8 cellular contexts compared by ENCODE assay signal in genomic region chrX:74422576-74423288, GRCh38. TPM values are rescaled to one million over a fixed set of nuclear protein-coding genes. Genes with fewer than 3 reads are reported as not detected.
DNase-seq lines count a peak whose midpoint lies in the region; ATAC-seq, FAIRE-seq and TF ChIP-seq lines count a peak whose summit lies in the region.

No MANE protein-coding gene starts in this region.

- H3K4me3 Mint-ChIP-seq in GM23338 (peak overlapping the region; percentile 84), nephron (peak overlapping the region; percentile 92 to 94 (median 93))
- H3K4me3 Mint-ChIP-seq in activated T-helper 1 cell treated with anti-CD3 and anti-CD28 coated beads, Interleukin-12 subunit alpha, Interleukin-12 subunit beta, Interleukin-2, Interleukin-4 antibody, amounts not matched to agents 30 ng/mL and 10 ng/mL and 1 ng/mL, durations not matched to agents 14 hours and 24 hours and 36 hours = peak overlapping the region; percentile 22

- peak overlapping the region; percentile 86 for H3K4me2 ChIP-seq in GM23338

- H3K9me3 Mint-ChIP-seq in GM23338 = no peaks in the 10 kb centered on the region
- H3K9me3 Mint-ChIP-seq in activated T-helper 1 cell treated with anti-CD3 and anti-CD28 coated beads, Interleukin-12 subunit alpha, Interleukin-12 subunit beta, Interleukin-2, Interleukin-4 antibody, amounts not matched to agents 30 ng/mL and 10 ng/mL and 1 ng/mL, durations not matched to agents 14 hours and 24 hours and 36 hours = no peaks in the 10 kb centered on the region
- no peaks in the 10 kb centered on the region for H3K9me3 Mint-ChIP-seq in nephron

- no peaks in the 10 kb centered on the region for H3K9me3 ChIP-seq in gastroesophageal sphincter
- H3K9me3 ChIP-seq in aorta (ENCODE audit: control insufficient read depth, low read length) = no peaks in the 10 kb centered on the region

- H3F3A ChIP-seq in GM23338 (replicated peaks; ENCODE audit: low read depth) = no peaks in the 10 kb centered on the region

- H3K27ac ChIP-seq in GM23338 (ENCODE audit: low read depth) = no peak overlapping the region
- peak overlapping the region; percentile 0 to 92 (median 92) for H3K27ac ChIP-seq in gastroesophageal sphincter
- H3K27ac ChIP-seq in aorta (ENCODE audit: low read depth in 1 of 2, low read length in 2 of 2) = peak overlapping the region in 1 of 2 donors; percentile 60

- peak; percentile 24 to 39 for TF ChIP-seq POLR2A in gastroesophageal sphincter (IDR thresholded peaks at IDR 0.05)

- H3K4me1 ChIP-seq in GM23338 (ENCODE audit: insufficient read depth) = 0 out of 2 replicates have a peak, but pooled peaks cover 3% of the 10 kb centered on the region
- H3K4me1 ChIP-seq in gastroesophageal sphincter = peaks cover 0 to 25% (median 3%) of the 10 kb centered on the region in 3 donors
- H3K4me1 ChIP-seq in aorta (ENCODE audit: control insufficient read depth in 1 of 2, insufficient read depth in 2 of 2, low read length in 2 of 2) = no peaks in the 10 kb centered on the region

- no peak for FAIRE-seq in RCC 7860 (lab: Jason Lieb, UNC)

- no peaks in the 10 kb centered on the region for H3K9me2 ChIP-seq in GM23338 (ENCODE audit: insufficient read depth)

- 44% methylated on average over 5 of the region's 44 CpGs; no CpG with 5 or more reads in 1 of the 2 donors for WGBS in gastroesophageal sphincter (ENCODE audit: low coverage in 1 of 2), 2 donors
- WGBS in aorta, 2 donors = 4 to 30% methylated on average over 39 to 44 of the region's 44 CpGs

- peaks cover 10% of the 10 kb centered on the region; the same call in 2 of the 3 replicates for H3K4me1 Mint-ChIP-seq in GM23338
- peaks cover 4% of the 10 kb centered on the region for H3K4me1 Mint-ChIP-seq in activated T-helper 1 cell treated with anti-CD3 and anti-CD28 coated beads, Interleukin-12 subunit alpha, Interleukin-12 subunit beta, Interleukin-2, Interleukin-4 antibody, amounts not matched to agents 30 ng/mL and 10 ng/mL and 1 ng/mL, durations not matched to agents 14 hours and 24 hours and 36 hours (ENCODE audit: low read depth)
- H3K4me1 Mint-ChIP-seq in nephron = peaks cover 42% of the 10 kb centered on the region

- no peaks in the 10 kb centered on the region for H3K79me2 ChIP-seq in GM23338 (replicated peaks; ENCODE audit: insufficient read depth)

- DNase-seq in 8988T (peak; percentile 27), GM23338 (ENCODE audit: low spot score) (peak; percentile 65), aorta (peak; percentile 79 to 88), RCC 7860 (ENCODE audit: low spot score) (no peak)
- no peak for DNase-seq in activated T-helper 1 cell treated with anti-CD3 and anti-CD28 coated beads, Interleukin-12 subunit alpha, Interleukin-12 subunit beta, Interleukin-2, Interleukin-4 antibody, amounts not matched to agents 30 ng/mL and 10 ng/mL and 1 ng/mL, durations not matched to agents 14 hours and 24 hours and 36 hours (ENCODE audit: low spot score)

- no peaks in the 10 kb centered on the region for H4K20me1 ChIP-seq in GM23338 (replicated peaks; ENCODE audit: insufficient read depth)

- intact Hi-C loops in activated T-helper 1 cell treated with anti-CD3 and anti-CD28 coated beads, Interleukin-12 subunit alpha, Interleukin-12 subunit beta, Interleukin-2, Interleukin-4 antibody, amounts not matched to agents 30 ng/mL and 10 ng/mL and 1 ng/mL, durations not matched to agents 14 hours and 24 hours and 36 hours (cut with micrococcal nuclease) = no loop called here
- intact Hi-C loops in aorta (cut with DNase I) = loop anchor here in 1 of 2 donors (5.0 to 10.0 kb wide), 2 partner anchors 115 to 128 kb away; no protein-coding TSS in a partner anchor

- H3K36me3 ChIP-seq in GM23338 (ENCODE audit: insufficient read depth) (no peaks in the 10 kb centered on the region), gastroesophageal sphincter (no peaks in the 10 kb centered on the region), aorta (ENCODE audit: control insufficient read depth in 1 of 2, insufficient read depth in 2 of 2, low read length in 1 of 2) (no peaks in the 10 kb centered on the region)

- H3K36me3 Mint-ChIP-seq in GM23338 (ENCODE audit: low read depth) (no peaks in the 10 kb centered on the region), nephron (ENCODE audit: low read depth) (no peaks in the 10 kb centered on the region)
- no peaks in the 10 kb centered on the region for H3K36me3 Mint-ChIP-seq in activated T-helper 1 cell treated with anti-CD3 and anti-CD28 coated beads, Interleukin-12 subunit alpha, Interleukin-12 subunit beta, Interleukin-2, Interleukin-4 antibody, amounts not matched to agents 30 ng/mL and 10 ng/mL and 1 ng/mL, durations not matched to agents 14 hours and 24 hours and 36 hours (ENCODE audit: low read depth)

- TF ChIP-seq CTCF in GM23338 (conservative IDR thresholded peaks at IDR 0.05; ENCODE audit: low read depth in 2 of 2) (peak; percentile 34 to 49), gastroesophageal sphincter (IDR thresholded peaks at IDR 0.05) (peak in 1 of 4 experiments; percentile 20), nephron (IDR thresholded peaks at IDR 0.05; ENCODE audit: unreplicated experiment in 3 of 3) (no peak)

- H3K27me3 ChIP-seq in GM23338 (ENCODE audit: insufficient read depth) (peaks cover 7% of the 10 kb centered on the region; the same call in 1 of the 2 replicates), gastroesophageal sphincter (no peaks in the 10 kb centered on the region), aorta (ENCODE audit: control insufficient read depth in 1 of 2, insufficient read depth in 2 of 2, low read length in 1 of 2) (no peaks in the 10 kb centered on the region)

- H2AFZ ChIP-seq in GM23338 = peak overlapping the region; percentile 81; the same call in 1 of the 2 replicates

- no peak for TF ChIP-seq EP300 in gastroesophageal sphincter (IDR thresholded peaks at IDR 0.05)

- peak overlapping the region; percentile 67 for H3K4me3 ChIP-seq in GM23338
- H3K4me3 ChIP-seq in gastroesophageal sphincter = peak overlapping the region; percentile 62 to 80
- H3K4me3 ChIP-seq in aorta (ENCODE audit: low read length in 2 of 2) = peak overlapping the region; percentile 8 to 31

- ATAC-seq in GM23338 (peak; percentile 63), gastroesophageal sphincter (peak; percentile 54), aorta (ENCODE audit: low FRiP score) (peak; percentile 69), GM21528 (IDR thresholded peaks at IDR 0.05; ENCODE audit: low FRiP score, unreplicated experiment) (no peak)

- no peak overlapping the region for H3K27ac Mint-ChIP-seq in GM23338
- H3K27ac Mint-ChIP-seq in activated T-helper 1 cell treated with anti-CD3 and anti-CD28 coated beads, Interleukin-12 subunit alpha, Interleukin-12 subunit beta, Interleukin-2, Interleukin-4 antibody, amounts not matched to agents 30 ng/mL and 10 ng/mL and 1 ng/mL, durations not matched to agents 14 hours and 24 hours and 36 hours = no peak overlapping the region
- peak overlapping the region; percentile 86 to 96 (median 94) for H3K27ac Mint-ChIP-seq in nephron

- H3K27me3 Mint-ChIP-seq in GM23338 (ENCODE audit: insufficient read depth, low read depth, poor library complexity) = peaks cover 11% of the 10 kb centered on the region
- peaks cover 23% of the 10 kb centered on the region for H3K27me3 Mint-ChIP-seq in activated T-helper 1 cell treated with anti-CD3 and anti-CD28 coated beads, Interleukin-12 subunit alpha, Interleukin-12 subunit beta, Interleukin-2, Interleukin-4 antibody, amounts not matched to agents 30 ng/mL and 10 ng/mL and 1 ng/mL, durations not matched to agents 14 hours and 24 hours and 36 hours (ENCODE audit: insufficient read depth)
- H3K27me3 Mint-ChIP-seq in nephron (ENCODE audit: low read depth) = no peaks in the 10 kb centered on the region

TF ChIP-seq in GM23338, 12 proteins besides CTCF, POLR2A, EP300 and RAD21 (continues in another document):
- TF ChIP-seq ZNF114 (CRISPR knock-in tag; IDR thresholded peaks at IDR 0.05) (no peak), POLR2AphosphoS5 (IDR thresholded peaks at IDR 0.05; ENCODE audit: low read depth) (no peak)

RNA-seq across cellular contexts. Expression of gene SLC16A2, which starts 1.4 kb away (rescaled TPM):
- total RNA-seq in GM23338 (2014; rRNA removed; shearing (Covaris generic)) = 22.0 and 27.9 TPM in 2 replicates
- polyA plus RNA-seq in GM23338 (2016; fragmentation: Nextera tagmentation; extraction: Ambion mirVana) (11.1 and 12.3 TPM in 2 replicates), aorta (10 to 100 TPM in 1 of 2 donors, 1 to 10 TPM in 1; 1.6 to 11.1 TPM)
- 0.08 and 0.20 TPM in 2 replicates for total RNA-seq in activated T-helper 1 cell treated with anti-CD3 and anti-CD28 coated beads, Interleukin-12 subunit alpha, Interleukin-12 subunit beta, Interleukin-2, Interleukin-4 antibody, amounts not matched to agents 30 ng/mL and 10 ng/mL and 1 ng/mL, durations not matched to agents 14 hours and 24 hours and 36 hours
- total RNA-seq in gastroesophageal sphincter (10 to 100 TPM in 1 of 4 donors, 1 to 10 TPM in 3; 6.4 to 12.1 (median 9.4) TPM), aorta (10 to 100 TPM in 1 of 2 donors, 1 to 10 TPM in 1; 9.2 to 30.6 TPM)

Comparison
In these comparisons a context has a peak if more than half of its experiments do, and no peak if none do; other contexts are left out.
1. DNase-seq: peak in 8988T (single experiment), GM23338 (single experiment) and aorta (2 of 2); none in activated T-helper 1 cell treated with anti-CD3 and anti-CD28 coated beads, Interleukin-12 subunit alpha, Interleukin-12 subunit beta, Interleukin-2, Interleukin-4 antibody, amounts not matched to agents 30 ng/mL and 10 ng/mL and 1 ng/mL, durations not matched to agents 14 hours and 24 hours and 36 hours (single experiment) and RCC 7860 (single experiment).
2. H3K4me3 ChIP-seq: peak in every context shown above with its lines; median percentile 71 in gastroesophageal sphincter; 67 in GM23338; 20 in aorta.
3. H3K27ac Mint-ChIP-seq: peak in nephron (3 of 3); none in GM23338 (single experiment) and activated T-helper 1 cell treated with anti-CD3 and anti-CD28 coated beads, Interleukin-12 subunit alpha, Interleukin-12 subunit beta, Interleukin-2, Interleukin-4 antibody, amounts not matched to agents 30 ng/mL and 10 ng/mL and 1 ng/mL, durations not matched to agents 14 hours and 24 hours and 36 hours (single experiment).
4. H3K4me3 Mint-ChIP-seq: peak in every context shown above with its lines; median percentile 93 in nephron; 84 in GM23338; 22 in activated T-helper 1 cell treated with anti-CD3 and anti-CD28 coated beads, Interleukin-12 subunit alpha, Interleukin-12 subunit beta, Interleukin-2, Interleukin-4 antibody, amounts not matched to agents 30 ng/mL and 10 ng/mL and 1 ng/mL, durations not matched to agents 14 hours and 24 hours and 36 hours.
5. CTCF ChIP-seq: peak in GM23338 (2 of 2); none in nephron (0 of 3).